14 cellular contexts compared by ENCODE assay signal in the genomic region with DNA sequence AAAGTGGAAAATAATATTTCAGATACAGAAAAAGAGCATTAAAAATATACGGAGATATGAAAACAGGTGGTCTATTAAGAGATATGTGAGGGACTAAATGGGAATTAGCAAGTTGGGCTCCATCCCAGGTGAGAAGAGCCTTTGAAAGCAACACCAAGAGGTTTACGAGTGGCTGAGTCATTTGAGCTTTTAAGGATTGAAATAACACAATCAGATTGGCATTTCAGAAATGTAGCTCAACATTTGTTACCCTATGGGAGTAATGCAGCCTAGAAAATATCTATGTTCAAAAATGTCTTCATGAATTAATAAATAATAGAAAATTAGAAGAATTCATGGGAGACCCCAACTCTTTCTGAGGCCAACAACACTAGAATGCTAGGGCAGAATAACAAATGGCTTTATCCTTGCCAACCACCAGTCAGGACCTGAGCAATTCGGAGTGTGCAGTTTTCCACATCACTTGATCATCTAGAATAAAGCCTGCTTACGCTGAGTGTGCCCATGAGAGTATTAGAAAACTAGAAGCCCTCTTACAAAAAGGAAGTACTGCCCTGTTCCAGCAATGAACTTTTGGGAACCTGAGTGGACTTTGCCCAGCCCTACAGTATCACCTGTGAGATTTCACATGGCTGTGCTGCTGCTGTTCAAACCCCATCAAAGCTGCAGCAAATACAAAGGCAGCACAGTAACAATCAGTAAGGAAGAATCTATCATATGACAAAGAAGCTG.
DNase-seq lines count a peak whose midpoint lies in the region; ATAC-seq, FAIRE-seq and TF ChIP-seq lines count a peak whose summit lies in the region.
"Had no signal": no experiment of that assay in that cellular context is flagged by ENCODE, and none has a peak within 500 bp of the region (broad histone marks: within the 10 kb centered on the region; RNA-seq: fewer than 3 reads in every experiment).

No MANE protein-coding gene starts in this region.

- no peaks in the 10 kb centered on the region for H3F3A ChIP-seq in PC-9 (ENCODE audit: insufficient read depth, low read depth)

- TF ChIP-seq CTCF in PC-9 (conservative IDR thresholded peaks at IDR 0.05) (no peak), keratinocyte (optimal IDR thresholded peaks at IDR 0.05 in 1 of 3, IDR thresholded peaks at IDR 0.05 in 1 of 3, conservative IDR thresholded peaks at IDR 0.05 in 1 of 3; ENCODE audit: extremely low read depth in 1 of 3, insufficient read depth in 2 of 3, low read length in 3 of 3) (no peak), upper lobe of left lung (IDR thresholded peaks at IDR 0.05) (no peak)

- H3K9me2 ChIP-seq in PC-9 (ENCODE audit: insufficient read depth) = no peaks in the 10 kb centered on the region

- H3K27ac ChIP-seq in PC-9 (no peak overlapping the region), keratinocyte (ENCODE audit: control insufficient read depth, insufficient read depth, low read length) (no peak overlapping the region), upper lobe of left lung (peak overlapping the region in 1 of 4 donors; percentile 55)

- CTCF ChIA-PET in PC-9 (lab: Charles Lee) = interaction anchor here (0.7 kb wide), 1 partner anchor 381 kb away, joined by 3 read pairs; no protein-coding TSS in a partner anchor

- TF ChIP-seq POLR2A in upper lobe of left lung (IDR thresholded peaks at IDR 0.05) = no peak

- peak in 1 of 4 donors; percentile 35 for TF ChIP-seq EP300 in upper lobe of left lung (IDR thresholded peaks at IDR 0.05)

- H3K79me2 ChIP-seq in PC-9 (ENCODE audit: low read depth) (no peaks in the 10 kb centered on the region), keratinocyte (ENCODE audit: control insufficient read depth, insufficient read depth, low read length) (no peaks in the 10 kb centered on the region)

- H3K4me3 ChIP-seq in PC-9 (no peak overlapping the region), keratinocyte (ENCODE audit: control insufficient read depth in 2 of 3, extremely low read depth in 1 of 3, insufficient read depth in 2 of 3, low read depth in 1 of 3, low read length in 3 of 3) (no peak overlapping the region), upper lobe of left lung (no peak overlapping the region)
- H3K4me3 ChIP-seq: GM23338 had no signal

- DNase-seq in NCI-H510A treated with DMSO at 0.1 percent for 48 hours (lab: John Stamatoyannopoulos, UW) (peak; percentile 23), NCI-H510A (lab: John Stamatoyannopoulos, UW) (no peak), PC-9 (no peak), keratinocyte (ENCODE audit: low read depth, low spot score) (no peak), upper lobe of left lung (peak in 1 of 2 donors; percentile 44), cortex of kidney (lab: John Stamatoyannopoulos, UW) (no peak), NCI-H1417 (lab: John Stamatoyannopoulos, UW) (no peak)
- DNase-seq in activated T-cell treated with anti-CD3 and anti-CD28 coated beads, Interleukin-2, amount 50 U/mL, for 48 hours = no peak
- DNase-seq: activated CD4-positive, CD25-positive, alpha-beta regulatory T cell treated with anti-CD3 and anti-CD28 coated beads, Interleukin-2, amount 50 U/mL, for 72 hours; activated T-cell treated with anti-CD3 and anti-CD28 coated beads, Interleukin-2, amount 50 U/mL, for 4 hours; effector memory CD8-positive, alpha-beta T cell; NCI-H1105 had no signal

- BruUV-seq in PC-9 (replicated peaks; lab: Mats Ljungman, UMichigan) = no TSS peak

- no peaks in the 10 kb centered on the region for H3K27me3 ChIP-seq in PC-9 (ENCODE audit: insufficient read depth, low read depth)
- H3K27me3 ChIP-seq in keratinocyte (ENCODE audit: control insufficient read depth, extremely low read depth, insufficient read depth, low read length) = no peaks in the 10 kb centered on the region
- no peaks in the 10 kb centered on the region for H3K27me3 ChIP-seq in upper lobe of left lung

- 54 to 57% methylated on average over 4 of the region's 4 CpGs for WGBS in upper lobe of left lung, 2 donors

- H3K36me3 ChIP-seq in PC-9 (ENCODE audit: low read depth) = no peaks in the 10 kb centered on the region
- no peaks in the 10 kb centered on the region for H3K36me3 ChIP-seq in keratinocyte (ENCODE audit: control insufficient read depth in 2 of 2, extremely low read depth in 1 of 2, insufficient read depth in 2 of 2, low read length in 2 of 2)
- H3K36me3 ChIP-seq in upper lobe of left lung = no peaks in the 10 kb centered on the region

- no peaks in the 10 kb centered on the region for H4K20me1 ChIP-seq in PC-9 (ENCODE audit: insufficient read depth)
- no peaks in the 10 kb centered on the region for H4K20me1 ChIP-seq in keratinocyte (ENCODE audit: control insufficient read depth, extremely low read depth, insufficient read depth, low read length)

- POLR2A ChIA-PET in PC-9 (lab: Charles Lee; ENCODE audit: unreplicated experiment) = no interaction called here

- FAIRE-seq in keratinocyte (lab: Jason Lieb, UNC) = peak; percentile 89
- FAIRE-seq: A204.1 had no signal

- no peaks in the 10 kb centered on the region for H3K9me1 ChIP-seq in keratinocyte (ENCODE audit: control insufficient read depth, extremely low read depth, insufficient read depth, low read length)

- H3K9me3 ChIP-seq in PC-9 (ENCODE audit: insufficient read depth, low read depth) (no peaks in the 10 kb centered on the region), keratinocyte (ENCODE audit: control insufficient read depth, low read depth, low read length) (no peaks in the 10 kb centered on the region), upper lobe of left lung (no peaks in the 10 kb centered on the region)

- H3K9ac ChIP-seq in keratinocyte (ENCODE audit: control insufficient read depth, extremely low read depth, insufficient read depth, low read length) = no peak overlapping the region

- ATAC-seq in upper lobe of left lung (ENCODE audit: low FRiP score in 2 of 2) = peak; percentile 37 to 56
- ATAC-seq: activated T-cell treated with anti-CD3 and anti-CD28 coated beads, Interleukin-2, amount 50 U/mL, for 4 hours; effector memory CD8-positive, alpha-beta T cell; GM23338 had no signal

- H3K4me2 ChIP-seq in PC-9 = 0 out of 2 replicates have a peak overlapping the region, but pooled peaks have one; percentile 16
- peak overlapping the region; percentile 43 for H3K4me2 ChIP-seq in keratinocyte (ENCODE audit: control insufficient read depth, extremely low read depth, insufficient read depth, low read depth, low read length)
- H3K4me2 ChIP-seq: GM23338 had no signal

- H2AFZ ChIP-seq in PC-9 (no peak overlapping the region), keratinocyte (ENCODE audit: control insufficient read depth, low read length) (no peak overlapping the region)
- H2AFZ ChIP-seq: GM23338 had no signal

- H3K4me1 ChIP-seq in PC-9 (replicated peaks; ENCODE audit: insufficient read depth) (peaks cover 9% of the 10 kb centered on the region), keratinocyte (ENCODE audit: control insufficient read depth, extremely low read depth, insufficient read depth, low read length) (peaks cover 43% of the 10 kb centered on the region), upper lobe of left lung (peaks cover 0 to 5% (median 0%) of the 10 kb centered on the region in 4 donors)

- intact Hi-C loops in PC-9 (cut with micrococcal nuclease; ENCODE audit: unreplicated experiment) = no loop called here

- dilution Hi-C loops in keratinocyte (cut with MboI; ENCODE audit: extremely low pct_ligation_motif_present, low sequenced_read_pairs) = no loop called here
